Comparison of ENCODE assay signal across 11 cellular contexts in genomic region chr17:82914375-82914774, GRCh38.
DNase-seq lines count a peak whose midpoint lies in the region; ATAC-seq and TF ChIP-seq lines count a peak whose summit lies in the region.
"Had no signal": no experiment of that assay in that cellular context is flagged by ENCODE, and none has a peak within 500 bp of the region (broad histone marks: within the 10 kb centered on the region; RNA-seq: fewer than 3 reads in every experiment).

No MANE protein-coding gene starts in this region.

- no peak overlapping the region for H3K4me3 ChIP-seq in astrocyte of the spinal cord (ENCODE audit: low read depth, low read length)
- H3K4me3 ChIP-seq in vagina, result no peak overlapping the region

- H3K27me3 ChIP-seq in vagina, result no peaks in the 10 kb centered on the region

- in situ Hi-C loops in astrocyte of the spinal cord (cut with HindIII; ENCODE audit: low sequenced_read_pairs), result no loop called here
- in situ Hi-C loops in G401 (cut with HindIII; ENCODE audit: low sequenced_read_pairs), result no loop called here

- intact Hi-C loops in Right ventricle myocardium inferior (cut with DNase I) (loop anchor here (2.0 to 10.0 kb wide), 3 partner anchors 37 to 134 kb away; partner anchors contain the start of gene ZNF750), cardiac septum (cut with DNase I) (loop anchor here (5.0 to 10.0 kb wide), 2 partner anchors 37 to 70 kb away; partner anchors contain the start of gene ZNF750), left colon (cut with DNase I, micrococcal nuclease) (no loop called here), vagina (cut with DNase I) (loop anchor here (10.0 kb wide), 2 partner anchors 130 to 560 kb away; partner anchors contain the start of gene TEX19), head of caudate nucleus (cut with DNase I) (loop anchor here (10.0 kb wide), 1 partner anchor 130 kb away; no protein-coding TSS in a partner anchor)

- TF ChIP-seq CTCF in astrocyte of the spinal cord (IDR thresholded peaks at IDR 0.05; ENCODE audit: low read depth, low read length) (peak; percentile 23), vagina (IDR thresholded peaks at IDR 0.05) (peak in 2 of 3 experiments; percentile 9 to 10)

- H3K36me3 ChIP-seq in vagina, result peaks cover 0 to 7% of the 10 kb centered on the region in 2 donors

- no peaks in the 10 kb centered on the region for H3K9me3 ChIP-seq in vagina

- H3K27ac ChIP-seq in vagina, result no peak overlapping the region

- peaks cover 9% of the 10 kb centered on the region for H3K4me1 ChIP-seq in vagina

- DNase-seq in Right ventricle myocardium inferior (ENCODE audit: missing footprints) (peak; percentile 64), cardiac septum (ENCODE audit: low spot score) (no peak), astrocyte of the spinal cord (ENCODE audit: low read depth, low spot score) (no peak), left colon (peak in 1 of 2 donors; percentile 41), vagina (ENCODE audit: extremely low spot score in 2 of 2) (no peak), G401 (ENCODE audit: low spot score) (no peak), NCI-H82 (lab: John Stamatoyannopoulos, UW) (no peak), head of caudate nucleus (no peak)
- DNase-seq: activated CD4-positive, alpha-beta T cell treated with anti-CD3 and anti-CD28 coated beads for 48 hours; activated naive CD8-positive, alpha-beta T cell treated with anti-CD3 and anti-CD28 coated beads for 36 hours; NCI-H1694 treated with DMSO at 0.1 percent for 48 hours had no signal

- ATAC-seq in Right ventricle myocardium inferior (peak; percentile 49), left colon (peak; percentile 83)

- TF ChIP-seq POLR2A in vagina (IDR thresholded peaks at IDR 0.05), result no peak

Comparison
In these comparisons a context has a peak if more than half of its experiments do, and no peak if none do; other contexts are left out.
1. intact Hi-C loops: an anchor here in Right ventricle myocardium inferior (2.0 to 10.0 kb wide), cardiac septum (5.0 to 10.0 kb wide), vagina (10.0 kb wide) and head of caudate nucleus (10.0 kb wide); none called in left colon.